In genomic region chr18:78364123-78364522, GRCh38 we compare ENCODE assay signal across 3 cellular contexts.
"Had no signal": no experiment of that assay in that cellular context is flagged by ENCODE, and none has a peak within 500 bp of the region (broad histone marks: within the 10 kb centered on the region; RNA-seq: fewer than 3 reads in every experiment).

No MANE protein-coding gene starts in this region.

- H3K4me3 ChIP-seq: GM12878 had no signal

- DNase-seq: GDM1, GF-D8 had no signal
